In genomic region chr18:54086046-54086802, GRCh38 we compare ENCODE assay signal across 11 cellular contexts.
DNase-seq lines count a peak whose midpoint lies in the region; ATAC-seq, FAIRE-seq and TF ChIP-seq lines count a peak whose summit lies in the region.
"Had no signal": no experiment of that assay in that cellular context is flagged by ENCODE, and none has a peak within 500 bp of the region (broad histone marks: within the 10 kb centered on the region; RNA-seq: fewer than 3 reads in every experiment).

No MANE protein-coding gene starts in this region.

- TF ChIP-seq EP300 in HepG2 (IDR thresholded peaks at IDR 0.05; ENCODE audit: low read depth in 2 of 2, low read length in 2 of 2) (no peak), HepG2 (CRISPR knock-in tag; IDR thresholded peaks at IDR 0.05; ENCODE audit: borderline replicate concordance) (no peak)

- H3K4me2 ChIP-seq in HepG2 (ENCODE audit: low read depth, low read length) = no peak overlapping the region

- no peaks in the 10 kb centered on the region for H4K20me1 ChIP-seq in HepG2 (ENCODE audit: insufficient read depth, low read length)

- H3K27me3 ChIP-seq in WERI-Rb-1 (ENCODE audit: insufficient read depth, low read depth, severe bottlenecking) = peaks cover 56% of the 10 kb centered on the region
- H3K27me3 ChIP-seq in HepG2 (ENCODE audit: control insufficient read depth in 1 of 2, insufficient read depth in 2 of 2, low read length in 2 of 2) = no peaks in the 10 kb centered on the region
- H3K27me3 ChIP-seq: upper lobe of right lung had no signal

- CTCF ChIA-PET in HepG2 (lab: Yijun Ruan, JAX; ENCODE audit: low intra/inter-chr PET ratio, low total read pairs) = no interaction called here

- H3K4me3 Mint-ChIP-seq in T-helper 17 cell = peak overlapping the region; percentile 82
- H3K4me3 Mint-ChIP-seq: central memory CD8-positive, alpha-beta T cell had no signal

- no peaks in the 10 kb centered on the region for H3K79me2 ChIP-seq in HepG2 (ENCODE audit: insufficient read depth, low read length)

- no peak for TF ChIP-seq RAD21 in HepG2 (CRISPR knock-in tag; IDR thresholded peaks at IDR 0.05)

- no peak overlapping the region for H3K9ac ChIP-seq in HepG2 (ENCODE audit: insufficient read depth, low read depth, low read length)

- no peaks in the 10 kb centered on the region for H3K27me3 Mint-ChIP-seq in T-helper 17 cell

- no peak for TF ChIP-seq CTCF in WERI-Rb-1 (IDR thresholded peaks at IDR 0.05; ENCODE audit: low read depth, low read length)
- TF ChIP-seq CTCF in HepG2 (CRISPR knock-in tag; IDR thresholded peaks at IDR 0.05) = no peak

- no peak for TF ChIP-seq POLR2A in HepG2 (IDR thresholded peaks at IDR 0.05; ENCODE audit: insufficient read depth in 1 of 2, low read depth in 2 of 2, low read length in 2 of 2)

- intact Hi-C loops in HepG2 (cut with micrococcal nuclease; ENCODE audit: unreplicated experiment) = no loop called here

- peaks cover 2% of the 10 kb centered on the region for H3K9me3 ChIP-seq in T-helper 17 cell (ENCODE audit: control insufficient read depth, low read length, poor library complexity, severe bottlenecking)
- peaks cover 9% of the 10 kb centered on the region for H3K9me3 ChIP-seq in WERI-Rb-1 (ENCODE audit: severe bottlenecking)
- H3K9me3 ChIP-seq in HepG2 (ENCODE audit: low read length) = peaks cover 12% of the 10 kb centered on the region; the same call in 1 of the 2 replicates
- H3K9me3 ChIP-seq: upper lobe of right lung had no signal

- peaks cover 10% of the 10 kb centered on the region for H3K4me1 Mint-ChIP-seq in T-helper 17 cell
- H3K4me1 Mint-ChIP-seq: central memory CD8-positive, alpha-beta T cell had no signal

- no peak overlapping the region for H3K27ac ChIP-seq in WERI-Rb-1
- no peak overlapping the region for H3K27ac ChIP-seq in HepG2 (ENCODE audit: extremely low read length, insufficient read depth, low read length)
- H3K27ac ChIP-seq: upper lobe of right lung had no signal

- no peaks in the 10 kb centered on the region for H3K36me3 Mint-ChIP-seq in T-helper 17 cell (ENCODE audit: low read depth)

- H2AFZ ChIP-seq in HepG2 (ENCODE audit: low read length) = no peak overlapping the region

- no peaks in the 10 kb centered on the region for H3K36me3 ChIP-seq in WERI-Rb-1
- no peaks in the 10 kb centered on the region for H3K36me3 ChIP-seq in HepG2 (replicated peaks in 1 of 2; ENCODE audit: control insufficient read depth in 1 of 2, insufficient read depth in 2 of 2, low read length in 2 of 2)
- H3K36me3 ChIP-seq: upper lobe of right lung had no signal

- H3K4me3 ChIP-seq in WERI-Rb-1 (ENCODE audit: low read depth, low read length) (no peak overlapping the region), HepG2 (replicated peaks in 1 of 3; ENCODE audit: insufficient read depth in 1 of 3, low read depth in 2 of 3, low read length in 3 of 3) (no peak overlapping the region)
- H3K4me3 ChIP-seq: upper lobe of right lung had no signal

- DNase-seq in T-helper 17 cell (no peak), DMS79 (lab: John Stamatoyannopoulos, UW) (no peak), WERI-Rb-1 (no peak), HepG2 (ENCODE audit: low spot score) (no peak), NCI-H510A treated with DMSO at 0.1 percent for 48 hours (lab: John Stamatoyannopoulos, UW) (no peak)
- DNase-seq: upper lobe of right lung had no signal

- BruUV-seq in HepG2 (replicated peaks; lab: Mats Ljungman, UMichigan) = no TSS peak

- peak overlapping the region; percentile 72 for H3K27ac Mint-ChIP-seq in T-helper 17 cell

- FAIRE-seq in HepG2 (lab: Jason Lieb, UNC) = no peak

- WGBS in HepG2 (ENCODE audit: low lambda C conversion rate) = 38% methylated on average over 8 of the region's 8 CpGs

- in situ Hi-C loops in HepG2 (cut with HindIII; ENCODE audit: extremely low pct_ligation_motif_present, low pct_unique_long_range_greater_than_20kb) = no loop called here

- ATAC-seq in GM18499 (IDR thresholded peaks at IDR 0.05; ENCODE audit: insufficient read depth, unreplicated experiment) (peak; percentile 92), GM19463 (IDR thresholded peaks at IDR 0.05; ENCODE audit: unreplicated experiment) (peak; percentile 77), HG03139 (IDR thresholded peaks at IDR 0.05; ENCODE audit: unreplicated experiment) (peak; percentile 85), T-helper 17 cell (peak; percentile 90), HepG2 (no peak)
- ATAC-seq: naive thymus-derived CD8-positive, alpha-beta T cell; upper lobe of right lung had no signal

- no peaks in the 10 kb centered on the region for H3K4me1 ChIP-seq in HepG2 (ENCODE audit: insufficient read depth, low read length)
- H3K4me1 ChIP-seq: upper lobe of right lung had no signal

- POLR2A ChIA-PET in HepG2 (lab: Yijun Ruan, JAX) = no interaction called here

TF ChIP-seq in HepG2, 621 proteins besides CTCF, POLR2A, EP300 and RAD21:
- no peak for TF ChIP-seq FOXK1 (CRISPR knock-in tag; IDR thresholded peaks at IDR 0.05; ENCODE audit: borderline replicate concordance, low read depth)
